Comparison of ENCODE assay signal across 1 cellular context in genomic region chr18:31243740-31244512, GRCh38.
TF ChIP-seq lines count a peak whose summit lies in the region.

No MANE protein-coding gene starts in this region.

TF ChIP-seq in HepG2, 621 proteins besides CTCF, POLR2A, EP300 and RAD21 (continued from another document):
- peak; percentile 80 for TF ChIP-seq PRDM10 (CRISPR knock-in tag; IDR thresholded peaks at IDR 0.05; ENCODE audit: low read depth)
- no peak for TF ChIP-seq ZNF234 (CRISPR knock-in tag; conservative IDR thresholded peaks at IDR 0.05)
- TF ChIP-seq GATA4 (IDR thresholded peaks at IDR 0.05; ENCODE audit: borderline replicate concordance, low read depth) = peak; percentile 53
- TF ChIP-seq ZNF841 (CRISPR knock-in tag; IDR thresholded peaks at IDR 0.05; ENCODE audit: borderline replicate concordance) = 0 out of 2 replicates have a peak, but pooled peaks have one; percentile 26
- peak; percentile 73; the same call in 1 of the 2 replicates for TF ChIP-seq CREM (IDR thresholded peaks at IDR 0.05)
- TF ChIP-seq CREM (CRISPR knock-in tag; IDR thresholded peaks at IDR 0.05) = no peak
- TF ChIP-seq PAF1 (CRISPR knock-in tag; IDR thresholded peaks at IDR 0.05) = no peak
- TF ChIP-seq ISL2 (CRISPR knock-in tag; IDR thresholded peaks at IDR 0.05) = peak; percentile 83; the same call in 1 of the 2 replicates
- TF ChIP-seq DMAP1 (CRISPR knock-in tag; IDR thresholded peaks at IDR 0.05) = peak; percentile 65; the same call in 1 of the 2 replicates
- TF ChIP-seq SNAPC2 (CRISPR knock-in tag; IDR thresholded peaks at IDR 0.05) = no peak
- no peak for TF ChIP-seq E2F1 (CRISPR knock-in tag; IDR thresholded peaks at IDR 0.05)
- TF ChIP-seq BRD4 (CRISPR knock-in tag; IDR thresholded peaks at IDR 0.05) = no peak
- TF ChIP-seq ZNF142 (CRISPR knock-in tag; IDR thresholded peaks at IDR 0.05) = peak; percentile 63; the same call in 1 of the 2 replicates
- no peak for TF ChIP-seq ZEB1 (IDR thresholded peaks at IDR 0.05; ENCODE audit: insufficient replicate concordance, low read depth)
- peak; percentile 43; the same call in 1 of the 2 replicates for TF ChIP-seq YEATS4 (CRISPR knock-in tag; IDR thresholded peaks at IDR 0.05; ENCODE audit: borderline replicate concordance)
- no peak for TF ChIP-seq XBP1 (CRISPR knock-in tag; IDR thresholded peaks at IDR 0.05)
- TF ChIP-seq ESRRA (CRISPR knock-in tag; IDR thresholded peaks at IDR 0.05; ENCODE audit: low read depth) = peak; percentile 33
- TF ChIP-seq DRAP1 (CRISPR knock-in tag; IDR thresholded peaks at IDR 0.05) = peak; percentile 77
- TF ChIP-seq SIN3A (IDR thresholded peaks at IDR 0.05; ENCODE audit: borderline replicate concordance, low read depth, low read length) = 0 out of 2 replicates have a peak, but pooled peaks have one; percentile 44
- TF ChIP-seq HDAC1 (CRISPR knock-in tag; IDR thresholded peaks at IDR 0.05) = peak; percentile 82
- TF ChIP-seq FUBP1 (CRISPR knock-in tag; IDR thresholded peaks at IDR 0.05; ENCODE audit: borderline replicate concordance) = no peak
- TF ChIP-seq NR2F6 (IDR thresholded peaks at IDR 0.05) = peak; percentile 70
- peak; percentile 91 for TF ChIP-seq NR2F6 (CRISPR knock-in tag; IDR thresholded peaks at IDR 0.05)
- peak; percentile 26; the same call in 1 of the 2 replicates for TF ChIP-seq TBX3 (IDR thresholded peaks at IDR 0.05; ENCODE audit: borderline replicate concordance)
- 0 out of 2 replicates have a peak, but pooled peaks have one; percentile 52 for TF ChIP-seq ZBTB10 (CRISPR knock-in tag; IDR thresholded peaks at IDR 0.05; ENCODE audit: borderline replicate concordance)
- TF ChIP-seq PAX8 (CRISPR knock-in tag; IDR thresholded peaks at IDR 0.05; ENCODE audit: borderline replicate concordance) = no peak
- TF ChIP-seq AGO1 (IDR thresholded peaks at IDR 0.05; ENCODE audit: low read depth, low read length, poor library complexity, severe bottlenecking) = no peak
- TF ChIP-seq SP2 (CRISPR knock-in tag; IDR thresholded peaks at IDR 0.05) = 0 out of 2 replicates have a peak, but pooled peaks have one; percentile 18
- TF ChIP-seq NFIC (IDR thresholded peaks at IDR 0.05; ENCODE audit: low read length) = 0 out of 2 replicates have a peak, but pooled peaks have one; percentile 55
- no peak for TF ChIP-seq AKAP8 (CRISPR knock-in tag; IDR thresholded peaks at IDR 0.05)
- 0 out of 2 replicates have a peak, but pooled peaks have one; percentile 9 for TF ChIP-seq CSRNP1 (CRISPR knock-in tag; IDR thresholded peaks at IDR 0.05)
- no peak; the same call in 1 of the 2 replicates for TF ChIP-seq ZBTB34 (CRISPR knock-in tag; IDR thresholded peaks at IDR 0.05)
- no peak for TF ChIP-seq CENPBD1 (CRISPR knock-in tag; IDR thresholded peaks at IDR 0.05; ENCODE audit: borderline replicate concordance, low read depth)
- no peak for TF ChIP-seq NBN (conservative IDR thresholded peaks at IDR 0.05)
- TF ChIP-seq HNF4G (IDR thresholded peaks at IDR 0.05; ENCODE audit: borderline replicate concordance, low read depth, low read length) = peak; percentile 77; the same call in 1 of the 2 replicates
- no peak; the same call in 1 of the 2 replicates for TF ChIP-seq HNF4G (CRISPR knock-in tag; IDR thresholded peaks at IDR 0.05; ENCODE audit: borderline replicate concordance, low read depth)
- TF ChIP-seq KMT2B (CRISPR knock-in tag; IDR thresholded peaks at IDR 0.05) = peak; percentile 75
- no peak for TF ChIP-seq KDM5A (IDR thresholded peaks at IDR 0.05; ENCODE audit: borderline replicate concordance, low read length)
- peak; percentile 45 for TF ChIP-seq NFYC (CRISPR knock-in tag; IDR thresholded peaks at IDR 0.05)
